ENCODE assay signal across 8 cellular contexts in the genomic region with DNA sequence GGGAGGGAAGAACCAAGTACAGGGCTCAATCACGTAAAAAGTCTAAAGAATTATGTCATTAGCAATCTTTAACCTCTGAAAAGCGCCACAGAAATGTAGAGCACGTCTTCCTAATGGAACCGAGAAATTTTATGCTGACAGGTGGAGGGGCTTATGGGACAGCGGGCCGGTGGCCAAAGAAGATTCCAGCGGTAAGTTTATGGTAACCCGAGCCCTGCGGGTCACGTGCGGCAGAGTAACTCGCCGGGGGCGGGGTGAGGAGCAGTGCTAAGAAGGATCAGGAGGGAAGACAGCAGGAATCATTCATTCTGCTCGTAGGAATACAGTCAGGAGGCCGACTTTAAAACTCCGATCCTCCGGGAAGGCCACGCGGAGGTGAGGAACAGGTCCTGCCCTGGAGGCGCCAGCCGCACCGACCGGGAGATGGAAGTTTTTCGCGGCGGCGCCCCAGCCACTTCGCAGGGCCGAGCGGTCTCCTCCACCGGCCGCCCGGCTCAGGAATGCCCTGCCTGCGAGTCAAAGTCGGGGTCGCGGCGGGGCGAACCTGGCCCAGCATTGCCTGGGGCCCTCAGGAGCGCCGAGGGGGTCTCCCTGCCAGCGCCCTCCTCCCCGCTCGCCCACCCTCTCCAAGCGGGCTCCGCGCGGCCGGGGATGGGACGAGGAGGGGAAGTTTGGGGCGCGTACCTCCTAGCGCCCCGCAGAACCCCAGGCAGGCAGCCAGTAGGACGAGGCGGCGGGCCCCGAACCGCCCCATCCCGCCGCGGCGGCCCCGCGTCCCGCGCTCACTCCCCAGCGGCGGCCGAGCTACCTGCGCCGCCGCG.
DNase-seq lines count a peak whose midpoint lies in the region; ATAC-seq and TF ChIP-seq lines count a peak whose summit lies in the region.

No MANE protein-coding gene starts in this region.

- H3K36me3 ChIP-seq in H7 (replicated peaks; ENCODE audit: control insufficient read depth, insufficient read depth, low read length) (no peaks in the 10 kb centered on the region), hepatocyte (replicated peaks; ENCODE audit: insufficient read depth, low read depth) (no peaks in the 10 kb centered on the region), psoas muscle (ENCODE audit: insufficient read depth in 1 of 2, low read depth in 1 of 2) (no peaks in the 10 kb centered on the region)

- H3K4me3 Mint-ChIP-seq in activated naive CD8-positive, alpha-beta T cell: peak overlapping the region; percentile 88

- 3% methylated on average over 69 of the region's 75 CpGs for WGBS in hepatocyte (ENCODE audit: low lambda C conversion rate, missing lambda C conversion rate)
- WGBS in psoas muscle, 3 donors: 2 to 5% (median 4%) methylated on average over 37 to 74 of the region's 75 CpGs

- H3K27ac ChIP-seq in hepatocyte (no peak overlapping the region), psoas muscle (no peak overlapping the region)

- H3K79me2 ChIP-seq in hepatocyte: no peaks in the 10 kb centered on the region

- TF ChIP-seq CTCF in hepatocyte (IDR thresholded peaks at IDR 0.05; ENCODE audit: poor library complexity) (no peak), psoas muscle (IDR thresholded peaks at IDR 0.05) (no peak)

- peak overlapping the region; percentile 96 for H3K4me2 ChIP-seq in hepatocyte

- peak; percentile 75 to 84 (median 84) for ATAC-seq in psoas muscle
- ATAC-seq in HG02840 (IDR thresholded peaks at IDR 0.05; ENCODE audit: low FRiP score, unreplicated experiment): no peak
- ATAC-seq in GM18858 (IDR thresholded peaks at IDR 0.05; ENCODE audit: unreplicated experiment): no peak
- no peak for ATAC-seq in GM21367 (IDR thresholded peaks at IDR 0.05; ENCODE audit: unreplicated experiment)

- H3K36me3 Mint-ChIP-seq in activated naive CD8-positive, alpha-beta T cell: peaks cover 7% of the 10 kb centered on the region

- no peaks in the 10 kb centered on the region for H4K20me1 ChIP-seq in hepatocyte (ENCODE audit: insufficient read depth, poor library complexity, severe bottlenecking)

- H3K9me2 ChIP-seq in hepatocyte (replicated peaks; ENCODE audit: insufficient read depth): no peaks in the 10 kb centered on the region

- DNase-seq in H7 (peak; percentile 79), hepatocyte (ENCODE audit: low spot score) (peak; percentile 79), psoas muscle (peak; percentile 47 to 61), mesenteric fat pad (ENCODE audit: low spot score) (no peak)

- H3K4me1 ChIP-seq in hepatocyte (ENCODE audit: insufficient read depth): no peaks in the 10 kb centered on the region
- no peaks in the 10 kb centered on the region for H3K4me1 ChIP-seq in psoas muscle

- H3K9me3 Mint-ChIP-seq in activated naive CD8-positive, alpha-beta T cell (ENCODE audit: low read depth): no peaks in the 10 kb centered on the region

- no peak overlapping the region for H3K27ac Mint-ChIP-seq in activated naive CD8-positive, alpha-beta T cell

- H2AFZ ChIP-seq in hepatocyte: peak overlapping the region; percentile 41

- H3K27me3 ChIP-seq in H7 (ENCODE audit: control insufficient read depth, insufficient read depth, low read length): peaks cover 26% of the 10 kb centered on the region
- H3K27me3 ChIP-seq in hepatocyte: peaks cover 23% of the 10 kb centered on the region
- peaks cover 0 to 25% (median 0%) of the 10 kb centered on the region in 3 donors for H3K27me3 ChIP-seq in psoas muscle (ENCODE audit: insufficient read depth in 3 of 3, low read length in 2 of 3)

- peaks cover 43% of the 10 kb centered on the region for H3K27me3 Mint-ChIP-seq in activated naive CD8-positive, alpha-beta T cell

- peaks cover 9% of the 10 kb centered on the region for H3K4me1 Mint-ChIP-seq in activated naive CD8-positive, alpha-beta T cell (ENCODE audit: low read depth)

- intact Hi-C loops in psoas muscle (cut with DNase I): loop anchor here in 1 of 2 donors (10.0 kb wide), 1 partner anchor 629 kb away; no protein-coding TSS in a partner anchor

- peak overlapping the region; percentile 56 for H3K4me3 ChIP-seq in H7 (ENCODE audit: insufficient read depth, low read depth, low read length)
- peak overlapping the region; percentile 8 for H3K4me3 ChIP-seq in hepatocyte
- peak overlapping the region; percentile 79 for H3K4me3 ChIP-seq in psoas muscle

- H3K9me3 ChIP-seq in hepatocyte (ENCODE audit: low read depth): no peaks in the 10 kb centered on the region
- H3K9me3 ChIP-seq in psoas muscle: no peaks in the 10 kb centered on the region

Comparison
In these comparisons a context has a peak if more than half of its experiments do, and no peak if none do; other contexts are left out.
1. H3K4me3 ChIP-seq: peak in every context shown above with its lines; median percentile 79 in psoas muscle; 56 in H7; 8 in hepatocyte.
2. ATAC-seq: peak in psoas muscle (4 of 4); none in HG02840 (single experiment), GM18858 (single experiment) and GM21367 (single experiment).